ENCODE assay signal across 11 cellular contexts in genomic region chr17:44121206-44121605, GRCh38. TPM values are rescaled to one million over a fixed set of nuclear protein-coding genes. Genes with fewer than 3 reads are reported as not detected.
A peak's percentile ranks its signal among the peaks of the same experiment; 100 is the strongest.
DNase-seq lines count a peak whose midpoint lies in the region; ATAC-seq and TF ChIP-seq lines count a peak whose summit lies in the region.
"Had no signal": no experiment of that assay in that cellular context is flagged by ENCODE, and none has a peak within 500 bp of the region (broad histone marks: within the 10 kb centered on the region; RNA-seq: fewer than 3 reads in every experiment).

No MANE protein-coding gene starts in this region.

- peaks cover 0 to 20% (median 14%) of the 10 kb centered on the region in 11 experiments; a peak in 12 of 22 replicates for H3K36me3 ChIP-seq in BLaER1 treated with 17β-estradiol and CSF1 and Interleukin-3, amounts not matched to agents 10 nM and 100 nM
- no peaks in the 10 kb centered on the region for H3K36me3 ChIP-seq in HUES6 (ENCODE audit: control insufficient read depth, insufficient read depth, low read length)

- peak overlapping the region in 2 of 10 experiments; percentile 95 to 96; a peak in 1 of 20 replicates for H3K4me3 ChIP-seq in BLaER1 treated with 17β-estradiol and CSF1 and Interleukin-3, amounts not matched to agents 10 nM and 100 nM
- H3K4me3 ChIP-seq in HUES6 (ENCODE audit: low read depth, low read length) = 0 out of 2 replicates have a peak overlapping the region, but pooled peaks have one; percentile 98

- DNase-seq in neural crest cell (ENCODE audit: low read depth, low spot score) (no peak), NCI-H748 (lab: John Stamatoyannopoulos, UW; ENCODE audit: unreplicated experiment) (no peak), cerebellar cortex (ENCODE audit: low spot score) (no peak)
- no peak for DNase-seq in stimulated activated CD4-positive, alpha-beta T cell treated with anti-CD3 and anti-CD28 coated beads, Interleukin-4, amount 100 ng/mL, for 24 hours
- DNase-seq: activated CD4-positive, alpha-beta memory T cell treated with anti-CD3 and anti-CD28 coated beads for 36 hours; adrenal gland had no signal

- peaks cover 30 to 78% (median 72%) of the 10 kb centered on the region in 10 experiments for H3K4me1 ChIP-seq in BLaER1 treated with 17β-estradiol and CSF1 and Interleukin-3, amounts not matched to agents 10 nM and 100 nM
- H3K4me1 ChIP-seq in HUES6 (ENCODE audit: control insufficient read depth, insufficient read depth, low read length) = peaks cover 44% of the 10 kb centered on the region

- H3K27me3 ChIP-seq in BLaER1 treated with 17β-estradiol and CSF1 and Interleukin-3, amounts not matched to agents 10 nM and 100 nM = no peaks in the 10 kb centered on the region
- no peaks in the 10 kb centered on the region for H3K27me3 ChIP-seq in HUES6 (ENCODE audit: control insufficient read depth, insufficient read depth, low read length)
- H3K27me3 ChIP-seq: adrenal gland had no signal

- H3K9ac ChIP-seq in BLaER1 treated with 17β-estradiol and CSF1 and Interleukin-3, amounts not matched to agents 10 nM and 100 nM = peak overlapping the region in 4 of 11 experiments; percentile 35 to 93 (median 64); a peak in 4 of 22 replicates
- no peak overlapping the region for H3K9ac ChIP-seq in HUES6 (ENCODE audit: low read length)

- no peaks in the 10 kb centered on the region for H3K36me3 Mint-ChIP-seq in neural crest cell (ENCODE audit: low read depth)
- H3K36me3 Mint-ChIP-seq: activated CD4-positive, alpha-beta memory T cell treated with anti-CD3 and anti-CD28 coated beads for 36 hours had no signal

- TF ChIP-seq CTCF in neural crest cell (conservative IDR thresholded peaks at IDR 0.05) = no peak

- no peaks in the 10 kb centered on the region for H3K9me3 Mint-ChIP-seq in neural crest cell
- H3K9me3 Mint-ChIP-seq: activated CD4-positive, alpha-beta memory T cell treated with anti-CD3 and anti-CD28 coated beads for 36 hours had no signal

- H3K4me1 Mint-ChIP-seq in neural crest cell = peaks cover 26% of the 10 kb centered on the region

- no peaks in the 10 kb centered on the region for H3K9me3 ChIP-seq in BLaER1 treated with 17β-estradiol and CSF1 and Interleukin-3, amounts not matched to agents 10 nM and 100 nM (replicated peaks in 1 of 11)
- no peaks in the 10 kb centered on the region for H3K9me3 ChIP-seq in HUES6 (ENCODE audit: control insufficient read depth, insufficient read depth, low read depth, low read length)
- H3K9me3 ChIP-seq: adrenal gland had no signal

- H3K27ac ChIP-seq in BLaER1 treated with 17β-estradiol and CSF1 and Interleukin-3, amounts not matched to agents 10 nM and 100 nM = peak overlapping the region in 3 of 11 experiments; percentile 7 to 19 (median 15); a peak in 2 of 22 replicates
- H3K27ac ChIP-seq in HUES6 (ENCODE audit: low read depth, low read length) = no peak overlapping the region
- H3K27ac ChIP-seq in cingulate gyrus (ENCODE audit: low read depth, low read length) = peak overlapping the region; percentile 88

- H3K4me2 ChIP-seq in BLaER1 treated with 17β-estradiol and CSF1 and Interleukin-3, amounts not matched to agents 10 nM and 100 nM = peak overlapping the region; percentile 88 to 99 (median 98)

- H3K27me3 Mint-ChIP-seq in neural crest cell (ENCODE audit: low read depth) = peaks cover 7% of the 10 kb centered on the region
- H3K27me3 Mint-ChIP-seq: activated CD4-positive, alpha-beta memory T cell treated with anti-CD3 and anti-CD28 coated beads for 36 hours had no signal

- H4K20me1 ChIP-seq in BLaER1 treated with 17β-estradiol and CSF1 and Interleukin-3, amounts not matched to agents 10 nM and 100 nM = peaks cover 22 to 66% (median 56%) of the 10 kb centered on the region in 11 experiments; a peak in 20 of 22 replicates

- ATAC-seq in HG03378 (IDR thresholded peaks at IDR 0.05; ENCODE audit: unreplicated experiment) = no peak

- peak overlapping the region; percentile 89 for H3K4me3 Mint-ChIP-seq in neural crest cell

- H3K27ac Mint-ChIP-seq in neural crest cell (ENCODE audit: unreplicated experiment) = no peak overlapping the region
- H3K27ac Mint-ChIP-seq: activated CD4-positive, alpha-beta memory T cell treated with anti-CD3 and anti-CD28 coated beads for 36 hours had no signal

RNA-seq across cellular contexts. Expression of gene HDAC5, which starts 2.2 kb away (rescaled TPM):
- 27.1 and 27.2 TPM in 2 replicates for total RNA-seq in neural crest cell

RNA-seq across cellular contexts. Expression of gene HROB, which starts 20.5 kb away (rescaled TPM):
- total RNA-seq in neural crest cell = 22.1 and 23.3 TPM in 2 replicates

RNA-seq across cellular contexts. Expression of gene ASB16, which starts 49.3 kb away (rescaled TPM):
- total RNA-seq in neural crest cell = 0.25 and 0.26 TPM in 2 replicates
- total RNA-seq: NCI-H460 had no signal

RNA-seq across cellular contexts. Expression of gene G6PC3, which starts 50.7 kb away (rescaled TPM):
- 81.1 and 88.6 TPM in 2 replicates for total RNA-seq in neural crest cell

RNA-seq across cellular contexts. Expression of gene LSM12, which starts 54.7 kb away (rescaled TPM):
- 59.7 and 60.9 TPM in 2 replicates for total RNA-seq in neural crest cell
